ENCODE assay signal across 30 cellular contexts in the genomic region with DNA sequence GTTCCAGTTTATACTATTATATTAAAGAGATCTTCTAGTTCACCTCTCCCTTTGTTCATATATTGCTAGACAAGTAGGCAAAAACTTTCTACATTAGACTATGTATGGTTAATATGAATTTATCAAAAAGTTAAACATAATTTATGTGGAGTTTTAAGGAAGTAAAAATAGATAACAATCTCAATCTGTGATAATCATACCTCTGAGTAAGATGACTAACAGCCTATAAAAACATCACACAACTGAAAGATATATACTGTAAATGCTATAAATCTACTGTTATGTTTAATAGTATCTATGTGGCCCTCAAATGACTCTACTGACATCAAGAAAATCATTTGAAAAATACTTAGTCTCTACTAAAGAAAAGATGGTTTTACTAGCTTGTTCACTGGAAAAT.
"Had no signal": no experiment of that assay in that cellular context is flagged by ENCODE, and none has a peak within 500 bp of the region (broad histone marks: within the 10 kb centered on the region; RNA-seq: fewer than 3 reads in every experiment).

No MANE protein-coding gene starts in this region.

- H3K4me1 Mint-ChIP-seq: mesothelial cell of epicardium, nephron progenitor cell had no signal

- H3K4me1 ChIP-seq: pancreas, suprapubic skin, upper lobe of right lung had no signal

- H3K9me3 ChIP-seq: adrenal gland, body of pancreas, gastrocnemius medialis, neutrophil, pancreas, right atrium auricular region, spleen, suprapubic skin, tibial artery, upper lobe of right lung had no signal

- DNase-seq: activated CD4-positive, alpha-beta T cell treated with anti-CD3 and anti-CD28 coated beads for 36 hours; activated CD4-positive, CD25-positive, alpha-beta regulatory T cell; activated effector memory CD4-positive, alpha-beta T cell treated with anti-CD3 and anti-CD28 coated beads, Interleukin-2, amount 50 U/mL, for 16 hours; activated naive CD4-positive, alpha-beta T cell treated with anti-CD3 and anti-CD28 coated beads for 36 hours; activated naive CD8-positive, alpha-beta T cell treated with anti-CD3 and anti-CD28 coated beads for 36 hours; activated T-cell treated with anti-CD3 and anti-CD28 coated beads for 4 hours; adrenal gland; aorta; body of pancreas; dermis blood vessel endothelial cell; effector CD4-positive, alpha-beta T cell; gastrocnemius medialis; glutamatergic neuron; left ventricle myocardium superior; mammary epithelial cell; naive B cell; nephron progenitor cell; pancreas; spleen; stimulated activated naive CD4-positive, alpha-beta T cell; T-cell; tibial artery; upper lobe of right lung had no signal

- H3K27me3 Mint-ChIP-seq: activated CD4-positive, alpha-beta T cell treated with anti-CD3 and anti-CD28 coated beads for 36 hours; activated naive CD8-positive, alpha-beta T cell treated with anti-CD3 and anti-CD28 coated beads for 36 hours; naive B cell; T-cell had no signal

- H3K27me3 ChIP-seq: adrenal gland, body of pancreas, gastrocnemius medialis, neutrophil, pancreas, right atrium auricular region, spleen, suprapubic skin, tibial artery, upper lobe of right lung had no signal

- H3K4me3 ChIP-seq: adrenal gland, body of pancreas, gastrocnemius medialis, pancreas, right atrium auricular region, spleen, suprapubic skin, tibial artery, upper lobe of right lung had no signal

- H3K9me3 Mint-ChIP-seq: activated naive CD4-positive, alpha-beta T cell treated with anti-CD3 and anti-CD28 coated beads for 36 hours; activated naive CD8-positive, alpha-beta T cell treated with anti-CD3 and anti-CD28 coated beads for 36 hours; activated T-helper 1 cell treated with anti-CD3 and anti-CD28 coated beads, Interleukin-12 subunit alpha, Interleukin-12 subunit beta, Interleukin-2, Interleukin-4 antibody, amounts not matched to agents 30 ng/mL and 10 ng/mL and 1 ng/mL, durations not matched to agents 14 hours and 24 hours and 36 hours; naive B cell; nephron progenitor cell; T-cell; T-helper 2 cell treated with Interferon-gamma antibody and Interleukin-4, amounts not matched to agents 5 μg/mL and 100 μg/mL, for 36 hours had no signal

- H3K27ac ChIP-seq: adrenal gland, body of pancreas, epithelial cell of prostate, gastrocnemius medialis, neutrophil, pancreas, right atrium auricular region, spleen, suprapubic skin, tibial artery, upper lobe of right lung had no signal

- H3K27ac Mint-ChIP-seq: activated CD4-positive, alpha-beta T cell treated with anti-CD3 and anti-CD28 coated beads for 36 hours; activated naive CD4-positive, alpha-beta T cell treated with anti-CD3 and anti-CD28 coated beads for 36 hours; activated T-helper 1 cell treated with anti-CD3 and anti-CD28 coated beads, Interleukin-12 subunit alpha, Interleukin-12 subunit beta, Interleukin-2, Interleukin-4 antibody, amounts not matched to agents 30 ng/mL and 10 ng/mL and 1 ng/mL, durations not matched to agents 14 hours and 24 hours and 36 hours; mesothelial cell of epicardium; nephron progenitor cell; T-cell; T-helper 2 cell treated with Interferon-gamma antibody and Interleukin-4, amounts not matched to agents 5 μg/mL and 100 μg/mL, for 36 hours had no signal

- ATAC-seq: activated CD4-positive, alpha-beta T cell treated with anti-CD3 and anti-CD28 coated beads for 36 hours; body of pancreas; gastrocnemius medialis; left ventricle myocardium superior; pancreas; T-cell; upper lobe of right lung had no signal

- H3K4me3 Mint-ChIP-seq: activated CD4-positive, alpha-beta T cell treated with anti-CD3 and anti-CD28 coated beads for 36 hours; activated naive CD4-positive, alpha-beta T cell treated with anti-CD3 and anti-CD28 coated beads for 36 hours; activated naive CD8-positive, alpha-beta T cell treated with anti-CD3 and anti-CD28 coated beads for 36 hours; activated T-helper 1 cell treated with anti-CD3 and anti-CD28 coated beads, Interleukin-12 subunit alpha, Interleukin-12 subunit beta, Interleukin-2, Interleukin-4 antibody, amounts not matched to agents 30 ng/mL and 10 ng/mL and 1 ng/mL, durations not matched to agents 14 hours and 24 hours and 36 hours; mesothelial cell of epicardium; nephron progenitor cell; T-cell; T-helper 2 cell treated with Interferon-gamma antibody and Interleukin-4, amounts not matched to agents 5 μg/mL and 100 μg/mL, for 36 hours had no signal
